26 cellular contexts compared by ENCODE assay signal in the genomic region with DNA sequence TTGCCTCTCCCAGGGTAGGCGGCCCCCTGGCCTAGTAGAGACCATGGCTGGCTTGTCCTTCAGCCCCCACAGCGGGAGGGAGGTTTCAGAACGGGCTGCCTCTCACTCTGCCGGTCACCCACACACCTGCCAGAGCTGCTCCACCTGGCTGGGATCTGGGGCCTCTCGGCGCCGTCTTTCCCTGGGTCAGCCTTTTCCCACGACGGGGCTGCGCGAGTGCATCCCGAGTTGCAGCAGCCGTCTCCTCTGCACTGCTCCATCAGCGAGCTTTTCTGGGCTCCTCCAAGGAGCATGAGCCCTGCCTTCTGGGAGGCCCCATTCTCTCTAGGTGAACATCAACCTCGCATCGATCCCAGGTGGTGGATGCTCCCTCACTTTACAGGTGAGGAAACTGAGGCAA. TPM values are rescaled to one million over a fixed set of nuclear protein-coding genes. Genes with fewer than 3 reads are reported as not detected.
DNase-seq lines count a peak whose midpoint lies in the region; ATAC-seq, FAIRE-seq and TF ChIP-seq lines count a peak whose summit lies in the region.
"Had no signal": no experiment of that assay in that cellular context is flagged by ENCODE, and none has a peak within 500 bp of the region (broad histone marks: within the 10 kb centered on the region; RNA-seq: fewer than 3 reads in every experiment).

No MANE protein-coding gene starts in this region.

- H2AK5ac ChIP-seq in H9 (ENCODE audit: insufficient read length, low read length) = no peak overlapping the region
- H2AK5ac ChIP-seq in H1 (ENCODE audit: low read depth, low read length) = 0 out of 2 replicates have a peak overlapping the region, but pooled peaks have one; percentile 5
- H2AK5ac ChIP-seq in neuronal stem cell (ENCODE audit: low read depth, low read length) = peak overlapping the region; percentile 53

- H4K8ac ChIP-seq in H9 (replicated peaks; ENCODE audit: insufficient read length, low read depth, low read length) (no peak overlapping the region), H1 (ENCODE audit: extremely low read depth, insufficient read depth, low read length) (no peak overlapping the region), neuronal stem cell (ENCODE audit: low read depth, low read length) (no peak overlapping the region)

- TF ChIP-seq CTCF in H9 (conservative IDR thresholded peaks at IDR 0.05) = no peak
- no peak for TF ChIP-seq CTCF in H1 (IDR thresholded peaks at IDR 0.05; ENCODE audit: control extremely low read depth in 1 of 3, insufficient read depth in 1 of 3, low read depth in 1 of 3, low read length in 3 of 3)

- H3K23ac ChIP-seq in H9 (ENCODE audit: insufficient read length, low read depth, low read length) (no peak overlapping the region), H1 (ENCODE audit: insufficient read length) (no peak overlapping the region), neuronal stem cell (ENCODE audit: low read depth, low read length, poor library complexity) (peak overlapping the region; percentile 23)

- POLR2A ChIA-PET in H1 (lab: Charles Lee; ENCODE audit: partially characterized antibody) = interaction anchor here (0.7 kb wide), 1 partner anchor 9 kb away, joined by 5 read pairs; no protein-coding TSS in a partner anchor

- H3K4me1 Mint-ChIP-seq in H9 = peaks cover 32 to 46% of the 10 kb centered on the region in 2 experiments
- peaks cover 6% of the 10 kb centered on the region for H3K4me1 Mint-ChIP-seq in activated CD8-positive, alpha-beta memory T cell treated with anti-CD3 and anti-CD28 coated beads, Interleukin-2, amount 10 ng/mL, durations not matched to agents 7 days and 5 days

- FAIRE-seq in H1 (lab: Jason Lieb, UNC) = no peak

- no peaks in the 10 kb centered on the region for H4K20me1 ChIP-seq in H9 (ENCODE audit: control insufficient read depth, insufficient read depth, insufficient read length)
- no peaks in the 10 kb centered on the region for H4K20me1 ChIP-seq in H1 (replicated peaks in 1 of 2; ENCODE audit: control insufficient read depth in 1 of 2, insufficient read depth in 2 of 2, low read length in 2 of 2)

- DNase-seq in AG08396 (ENCODE audit: low spot score) (peak; percentile 7), H9 (no peak), H1 (ENCODE audit: low read depth in 1 of 2, low spot score in 2 of 2) (no peak), neuronal stem cell (ENCODE audit: low spot score) (no peak), amniotic stem cell (lab: John Stamatoyannopoulos, UW) (no peak), MG63 (no peak)
- DNase-seq in activated CD8-positive, alpha-beta memory T cell treated with anti-CD3 and anti-CD28 coated beads, Interleukin-2, amount 10 ng/mL, durations not matched to agents 7 days and 5 days = no peak
- DNase-seq: 8988T; CD4-positive, alpha-beta T cell; COR-L47; DMS53; GM23248; NCI-H2029; NCI-H446; NCI-H524 treated with DMSO at 0.1 percent for 48 hours; NCI-H82; PC-9; SJCRH30 had no signal

- no peak overlapping the region for H3K4me3 Mint-ChIP-seq in H9
- H3K4me3 Mint-ChIP-seq in activated CD8-positive, alpha-beta memory T cell treated with anti-CD3 and anti-CD28 coated beads, Interleukin-2, amount 10 ng/mL, durations not matched to agents 7 days and 5 days = no peak overlapping the region
- H3K4me3 Mint-ChIP-seq: CD4-positive, alpha-beta T cell had no signal

- H3K23me2 ChIP-seq in H9 (ENCODE audit: insufficient read length, low read depth, low read length, poor library complexity, severe bottlenecking) (no peaks in the 10 kb centered on the region), H1 (ENCODE audit: low read depth, low read length) (no peaks in the 10 kb centered on the region)

- H3K27me3 ChIP-seq in H9 (ENCODE audit: insufficient read depth, low read length) = no peaks in the 10 kb centered on the region
- H3K27me3 ChIP-seq in H1 (replicated peaks in 1 of 4; ENCODE audit: control insufficient read depth in 3 of 4, extremely low read depth in 1 of 4, insufficient read depth in 3 of 4, low read length in 3 of 4) = no peaks in the 10 kb centered on the region
- H3K27me3 ChIP-seq in neuronal stem cell (ENCODE audit: control insufficient read depth in 3 of 3, insufficient read depth in 3 of 3, low read depth in 1 of 3, low read length in 3 of 3) = no peaks in the 10 kb centered on the region
- H3K27me3 ChIP-seq in MG63 = no peaks in the 10 kb centered on the region
- H3K27me3 ChIP-seq: BLaER1 treated with 17β-estradiol and CSF1 and Interleukin-3, amounts not matched to agents 10 nM and 100 nM; SJCRH30 had no signal

- H3K18ac ChIP-seq in H9 (ENCODE audit: insufficient read length, low read depth, low read length) (no peak overlapping the region), H1 (ENCODE audit: extremely low read depth, low read length) (no peak overlapping the region), neuronal stem cell (ENCODE audit: low read length) (peak overlapping the region; percentile 60)

- H3K4me3 ChIP-seq in H1 (ENCODE audit: extremely low read depth in 1 of 4, insufficient read depth in 2 of 4, low read depth in 3 of 4, low read length in 4 of 4) (no peak overlapping the region), neuronal stem cell (ENCODE audit: low read length in 2 of 2) (no peak overlapping the region), MG63 (no peak overlapping the region)
- H3K4me3 ChIP-seq: BLaER1 treated with 17β-estradiol and CSF1 and Interleukin-3, amounts not matched to agents 10 nM and 100 nM; GM23248; PC-9; SJCRH30 had no signal

- H2AFZ ChIP-seq in H9 (ENCODE audit: low read length) (no peak overlapping the region), H1 (ENCODE audit: low read length) (no peak overlapping the region), neuronal stem cell (ENCODE audit: low read length) (no peak overlapping the region)
- H2AFZ ChIP-seq: GM23248, PC-9 had no signal

- H2BK20ac ChIP-seq in H9 (ENCODE audit: low read depth, low read length, poor library complexity, severe bottlenecking) (no peak overlapping the region), H1 (ENCODE audit: low read length) (no peak overlapping the region)

- TF ChIP-seq EP300 in H1 (IDR thresholded peaks at IDR 0.05; ENCODE audit: borderline replicate concordance in 1 of 2, low read depth in 2 of 2, low read length in 2 of 2) = no peak

- H3K9ac ChIP-seq in H9 (ENCODE audit: extremely low read depth, insufficient read length, low read length) = no peak overlapping the region
- no peak overlapping the region for H3K9ac ChIP-seq in H1 (replicated peaks in 1 of 4; ENCODE audit: extremely low read depth in 1 of 4, low read depth in 3 of 4, low read length in 3 of 4)
- no peak overlapping the region for H3K9ac ChIP-seq in neuronal stem cell (ENCODE audit: low read depth, low read length, poor library complexity)
- H3K9ac ChIP-seq: BLaER1 treated with 17β-estradiol and CSF1 and Interleukin-3, amounts not matched to agents 10 nM and 100 nM; GM23248 had no signal

- H3K4me1 ChIP-seq in H9 (ENCODE audit: insufficient read depth, low read length) (no peaks in the 10 kb centered on the region; the same call in 1 of the 2 replicates), H1 (replicated peaks in 1 of 4; ENCODE audit: control insufficient read depth in 3 of 4, insufficient read depth in 4 of 4, low read length in 3 of 4) (peaks cover 0 to 19% (median 11%) of the 10 kb centered on the region in 4 experiments), neuronal stem cell (ENCODE audit: control insufficient read depth in 2 of 2, insufficient read depth in 1 of 2, low read depth in 1 of 2, low read length in 2 of 2) (peaks cover 5 to 10% of the 10 kb centered on the region in 2 donors)
- H3K4me1 ChIP-seq: SJCRH30 had no signal

- H4K91ac ChIP-seq in H9 (ENCODE audit: insufficient read length, low read depth, low read length) (no peak overlapping the region), H1 (replicated peaks; ENCODE audit: insufficient read length, low read length) (no peak overlapping the region), neuronal stem cell (ENCODE audit: low read depth, low read length, poor library complexity) (no peak overlapping the region)

- H2BK12ac ChIP-seq in H9 (ENCODE audit: insufficient read length, low read depth, low read length) (no peak overlapping the region), H1 (ENCODE audit: low read depth, low read length) (no peak overlapping the region), neuronal stem cell (ENCODE audit: low read length) (no peak overlapping the region)

- no peak overlapping the region for H4K5ac ChIP-seq in H9 (ENCODE audit: insufficient read length, low read depth, low read length)
- no peak overlapping the region for H4K5ac ChIP-seq in H1 (ENCODE audit: insufficient read length, low read depth, low read length)

- no peak for TF ChIP-seq POLR2A in H1 (IDR thresholded peaks at IDR 0.05; ENCODE audit: control extremely low read depth in 1 of 2, low read depth in 2 of 2, low read length in 2 of 2)

- H3K36me3 Mint-ChIP-seq in H9 (ENCODE audit: insufficient read depth in 1 of 3, low read depth in 3 of 3) = peaks cover 0 to 4% (median 0%) of the 10 kb centered on the region in 3 experiments; a peak in 2 of 7 replicates
- H3K36me3 Mint-ChIP-seq in activated CD8-positive, alpha-beta memory T cell treated with anti-CD3 and anti-CD28 coated beads, Interleukin-2, amount 10 ng/mL, durations not matched to agents 7 days and 5 days = no peaks in the 10 kb centered on the region

- WGBS in H9 (ENCODE audit: extremely low coverage, insufficient read length, low lambda C conversion rate) = no CpG with 5 or more reads among the region's 16 CpGs
- WGBS in H1 (ENCODE audit: extremely low coverage in 1 of 2, insufficient coverage in 1 of 2, insufficient read length in 1 of 2, insufficient replicate concordance in 2 of 2, low coverage in 1 of 2, low lambda C conversion rate in 2 of 2, missing lambda C conversion rate in 1 of 2), 2 experiments = 89% methylated on average over 16 of the region's 16 CpGs; no CpG with 5 or more reads in 1 of the 2 experiments
- WGBS in neuronal stem cell (ENCODE audit: extremely low coverage in 2 of 2, insufficient read length in 2 of 2, insufficient replicate concordance in 1 of 2), 2 donors = no CpG with 5 or more reads among the region's 16 CpGs

- CTCF ChIA-PET in H1 (lab: Charles Lee; ENCODE audit: partially characterized antibody) = interaction anchor here (1.8 kb wide), 1 partner anchor 112 kb away, joined by 8 read pairs; no protein-coding TSS in a partner anchor
- CTCF ChIA-PET in activated CD8-positive, alpha-beta memory T cell treated with anti-CD3 and anti-CD28 coated beads, Interleukin-2, amount 10 ng/mL, durations not matched to agents 7 days and 5 days (lab: Charles Lee) = no interaction called here

- H3K4ac ChIP-seq in H9 (ENCODE audit: low read depth, low read length) (no peak overlapping the region), H1 (replicated peaks; ENCODE audit: insufficient read length, low read depth, low read length) (no peak overlapping the region), neuronal stem cell (ENCODE audit: low read length) (no peak overlapping the region)

- no peaks in the 10 kb centered on the region; the same call in 1 of the 2 replicates for H3K27me3 Mint-ChIP-seq in H9 (ENCODE audit: low read depth)
- H3K27me3 Mint-ChIP-seq in activated CD8-positive, alpha-beta memory T cell treated with anti-CD3 and anti-CD28 coated beads, Interleukin-2, amount 10 ng/mL, durations not matched to agents 7 days and 5 days = no peaks in the 10 kb centered on the region
- H3K27me3 Mint-ChIP-seq: CD4-positive, alpha-beta T cell had no signal

- H3K27ac ChIP-seq in H9 (ENCODE audit: insufficient read length, low read depth, low read length) (no peak overlapping the region), H1 (ENCODE audit: low read depth, low read length) (no peak overlapping the region), neuronal stem cell (replicated peaks; ENCODE audit: low read length) (no peak overlapping the region)
- H3K27ac ChIP-seq: BLaER1 treated with 17β-estradiol and CSF1 and Interleukin-3, amounts not matched to agents 10 nM and 100 nM; GM23248; PC-9; SJCRH30 had no signal

- H3K79me1 ChIP-seq in H9 (ENCODE audit: insufficient read depth, low read depth, low read length, poor library complexity, severe bottlenecking) = no peaks in the 10 kb centered on the region
- no peaks in the 10 kb centered on the region for H3K79me1 ChIP-seq in H1 (ENCODE audit: low read depth, low read length)
- no peaks in the 10 kb centered on the region for H3K79me1 ChIP-seq in neuronal stem cell (ENCODE audit: low read depth, low read length)

- no peak for TF ChIP-seq RAD21 in H1 (IDR thresholded peaks at IDR 0.05 in 1 of 2, conservative IDR thresholded peaks at IDR 0.05 in 1 of 2; ENCODE audit: low read depth in 2 of 2, low read length in 2 of 2)

- H3K9me3 ChIP-seq in H9 (ENCODE audit: control insufficient read depth, low read depth, low read length) (no peaks in the 10 kb centered on the region), H1 (ENCODE audit: insufficient read depth in 2 of 2, low read depth in 1 of 2, low read length in 1 of 2) (no peaks in the 10 kb centered on the region), neuronal stem cell (replicated peaks in 1 of 2; ENCODE audit: control insufficient read depth in 2 of 2, insufficient read depth in 1 of 2, low read depth in 1 of 2, low read length in 2 of 2) (peaks cover 0 to 2% of the 10 kb centered on the region in 2 donors), MG63 (no peaks in the 10 kb centered on the region)
- H3K9me3 ChIP-seq: BLaER1 treated with 17β-estradiol and CSF1 and Interleukin-3, amounts not matched to agents 10 nM and 100 nM; SJCRH30 had no signal

- no peak overlapping the region for H2BK120ac ChIP-seq in H9 (ENCODE audit: low read depth, low read length, poor library complexity, severe bottlenecking)
- no peak overlapping the region for H2BK120ac ChIP-seq in H1 (replicated peaks; ENCODE audit: low read depth, low read length)
- no peak overlapping the region for H2BK120ac ChIP-seq in neuronal stem cell (ENCODE audit: low read depth, low read length)

- H3K4me2 ChIP-seq in H9 (ENCODE audit: insufficient read depth, insufficient read length, low read length) (no peak overlapping the region), H1 (ENCODE audit: insufficient read depth in 1 of 2, low read depth in 2 of 2, low read length in 2 of 2) (no peak overlapping the region), neuronal stem cell (ENCODE audit: insufficient read depth, low read length, poor library complexity, severe bottlenecking) (no peak overlapping the region)
- H3K4me2 ChIP-seq: BLaER1 treated with 17β-estradiol and CSF1 and Interleukin-3, amounts not matched to agents 10 nM and 100 nM; PC-9 had no signal

- H3K36me3 ChIP-seq in H1 (ENCODE audit: control insufficient read depth in 2 of 4, insufficient read depth in 4 of 4, low read length in 3 of 4) = no peaks in the 10 kb centered on the region
- H3K36me3 ChIP-seq in neuronal stem cell (replicated peaks in 1 of 2; ENCODE audit: control insufficient read depth in 2 of 2, insufficient read depth in 2 of 2, low read length in 2 of 2) = no peaks in the 10 kb centered on the region
- no peaks in the 10 kb centered on the region for H3K36me3 ChIP-seq in MG63
- H3K36me3 ChIP-seq: BLaER1 treated with 17β-estradiol and CSF1 and Interleukin-3, amounts not matched to agents 10 nM and 100 nM; SJCRH30 had no signal

- H3K14ac ChIP-seq in H9 (ENCODE audit: insufficient read depth, low read length) = no peak overlapping the region
- no peak overlapping the region for H3K14ac ChIP-seq in H1 (ENCODE audit: insufficient read length)
- H3K14ac ChIP-seq in neuronal stem cell (ENCODE audit: low read length) = peak overlapping the region; percentile 47

- no peaks in the 10 kb centered on the region; a peak in 1 of 5 replicates for H3K9me3 Mint-ChIP-seq in H9
- no peaks in the 10 kb centered on the region for H3K9me3 Mint-ChIP-seq in activated CD8-positive, alpha-beta memory T cell treated with anti-CD3 and anti-CD28 coated beads, Interleukin-2, amount 10 ng/mL, durations not matched to agents 7 days and 5 days (ENCODE audit: low read depth)
- H3K9me3 Mint-ChIP-seq: CD4-positive, alpha-beta T cell had no signal

- H3K27ac Mint-ChIP-seq in H9 = peak overlapping the region in 2 of 3 experiments; percentile 19 to 45; a peak in 3 of 7 replicates
- no peak overlapping the region for H3K27ac Mint-ChIP-seq in activated CD8-positive, alpha-beta memory T cell treated with anti-CD3 and anti-CD28 coated beads, Interleukin-2, amount 10 ng/mL, durations not matched to agents 7 days and 5 days
- H3K27ac Mint-ChIP-seq: CD4-positive, alpha-beta T cell had no signal

- H3K79me2 ChIP-seq in H9 (ENCODE audit: insufficient read depth, low read length) (no peaks in the 10 kb centered on the region), H1 (ENCODE audit: control insufficient read depth in 1 of 2, insufficient read depth in 2 of 2, low read length in 2 of 2) (no peaks in the 10 kb centered on the region)

- no peak overlapping the region for H3T11ph ChIP-seq in H9 (ENCODE audit: low read length)

- H3K56ac ChIP-seq in H9 (ENCODE audit: insufficient read length, low read depth, low read length) (no peak overlapping the region), H1 (replicated peaks; ENCODE audit: insufficient read length, low read depth, low read length) (no peak overlapping the region)

- no peak overlapping the region for H2BK15ac ChIP-seq in H9 (ENCODE audit: low read depth, low read length)
- no peak overlapping the region for H2BK15ac ChIP-seq in H1 (ENCODE audit: low read length)
- no peak overlapping the region for H2BK15ac ChIP-seq in neuronal stem cell (ENCODE audit: low read length)

- H2BK5ac ChIP-seq in H9 (ENCODE audit: insufficient read length, low read length) (no peak overlapping the region), H1 (ENCODE audit: low read depth, low read length) (no peak overlapping the region), neuronal stem cell (ENCODE audit: low read length) (no peak overlapping the region)

- ATAC-seq in activated CD8-positive, alpha-beta memory T cell treated with anti-CD3 and anti-CD28 coated beads, Interleukin-2, amount 10 ng/mL, durations not matched to agents 7 days and 5 days = no peak
- ATAC-seq: HCT116, Right ventricle myocardium inferior, SK-N-SH treated with all-trans-retinoic acid at 6 μM for 48 hours had no signal

RNA-seq across cellular contexts. Expression of a gene that starts 15.9 kb away (rescaled TPM):
- 0.15 and 0.22 TPM in 2 replicates for total RNA-seq in H9 (2021)
- 0.15 TPM in 1 of 2 replicates, not detected in the other for total RNA-seq in H1 (2021; fragmentation: NEBNext Ultra II Directional; extraction: Animal tissue kit (Norgen Biotek cat#: 25700))
- polyA plus RNA-seq in H1 (2011; rRNA removed) = 0.30 TPM in 2 replicates
- 0.45 TPM for polyA plus RNA-seq in H1 (2011; cell fraction: cytosol; rRNA removed)
- polyA plus RNA-seq in H1 (2011; cell fraction: nucleus; rRNA removed) = 0.87 TPM
- 0.15 to 0.36 TPM (median 0.19 TPM) in 3 of 4 replicates, not detected in the other for polyA plus RNA-seq in H1 (2012, experiment 1 of 2)
- polyA plus RNA-seq in H1 (2012, experiment 2 of 2) = not detected
- 0.06 TPM for polyA plus RNA-seq in H1 (2013, experiment 1 of 2)
- 0.06 TPM for polyA plus RNA-seq in H1 (2013, experiment 2 of 2)
- polyA minus RNA-seq in H1 (2011; rRNA and poly(A)+ RNA removed) = not detected in 2 replicates
- polyA minus RNA-seq in H1 (2011; cell fraction: cytosol; rRNA and poly(A)+ RNA removed) = not detected
- polyA minus RNA-seq in H1 (2011; cell fraction: nucleus; rRNA and poly(A)+ RNA removed) = 0.40 TPM
- 0.18 TPM for polyA plus RNA-seq in neuronal stem cell (2013, experiment 1 of 2)
- polyA plus RNA-seq in neuronal stem cell (2013, experiment 2 of 2) = 0.18 TPM
- not detected in 2 replicates for total RNA-seq in MG63 (2014; rRNA removed; shearing (Covaris generic); ENCODE audit: low replicate concordance)
- under 1 TPM in 1 of 2 experiments, not detected in 1; 0.12 TPM for total RNA-seq in activated CD8-positive, alpha-beta memory T cell treated with anti-CD3 and anti-CD28 coated beads, Interleukin-2, amount 10 ng/mL, durations not matched to agents 7 days and 5 days
- total RNA-seq: Daoy, G401, GM23248, LHCN-M2, MCF 10A, Right ventricle myocardium inferior, SJCRH30 had no signal
- polyA plus RNA-seq: GM23248 had no signal
